25 cellular contexts compared by ENCODE assay signal in genomic region chr7:78450754-78451153, GRCh38.
"Had no signal": no experiment of that assay in that cellular context is flagged by ENCODE, and none has a peak within 500 bp of the region (broad histone marks: within the 10 kb centered on the region; RNA-seq: fewer than 3 reads in every experiment).

No MANE protein-coding gene starts in this region.

- H3K4me1 ChIP-seq: breast epithelium, Peyer's patch, SJSA1 had no signal

- DNase-seq: activated CD4-positive, alpha-beta T cell treated with anti-CD3 and anti-CD28 coated beads for 4 hours; activated CD4-positive, alpha-beta T cell treated with anti-CD3 and anti-CD28 coated beads, Interleukin-2, amount 50 U/mL, for 4 hours; activated CD8-positive, alpha-beta memory T cell treated with anti-CD3 and anti-CD28 coated beads, Interleukin-2, amount 50 U/mL, for 48 hours; activated CD8-positive, alpha-beta T cell treated with anti-CD3 and anti-CD28 coated beads, Interleukin-2, amount 10 ng/mL, durations not matched to agents 7 days and 5 days; activated effector memory CD4-positive, alpha-beta T cell treated with Interleukin-2 at 50 U/mL for 16 hours; activated naive CD4-positive, alpha-beta T cell; activated T-cell treated with anti-CD3 and anti-CD28 coated beads, Interleukin-2, amount 50 U/mL, for 1 hour; aorta; caudate nucleus; IMR-90; KBM-7; MV-4-11; NCI-H1092 treated with DMSO at 0.1 percent for 48 hours; NCI-H1930; NCI-H446; NCI-H524; NCI-H82; Peyer's patch; Right ventricle myocardium superior; SW 1271 had no signal

- H3K27me3 ChIP-seq: breast epithelium, Peyer's patch, SJSA1 had no signal

- H3K27ac ChIP-seq: breast epithelium, Peyer's patch, RWPE1, SJSA1 had no signal

- H3K4me3 ChIP-seq: breast epithelium, Peyer's patch, SJSA1 had no signal

- H3K9me3 ChIP-seq: breast epithelium, Peyer's patch, SJSA1 had no signal

- ATAC-seq: activated CD4-positive, CD25-positive, alpha-beta regulatory T cell treated with anti-CD3 and anti-CD28 coated beads, Interleukin-2, amount 50 U/mL, for 24 hours; activated CD8-positive, alpha-beta T cell treated with anti-CD3 and anti-CD28 coated beads, Interleukin-2, amount 10 ng/mL, durations not matched to agents 7 days and 5 days; SK-N-SH treated with all-trans-retinoic acid at 6 μM for 48 hours had no signal

- H3K36me3 ChIP-seq: breast epithelium, Peyer's patch, SJSA1 had no signal
